Comparison of ENCODE assay signal across 1 cellular context in the genomic region with DNA sequence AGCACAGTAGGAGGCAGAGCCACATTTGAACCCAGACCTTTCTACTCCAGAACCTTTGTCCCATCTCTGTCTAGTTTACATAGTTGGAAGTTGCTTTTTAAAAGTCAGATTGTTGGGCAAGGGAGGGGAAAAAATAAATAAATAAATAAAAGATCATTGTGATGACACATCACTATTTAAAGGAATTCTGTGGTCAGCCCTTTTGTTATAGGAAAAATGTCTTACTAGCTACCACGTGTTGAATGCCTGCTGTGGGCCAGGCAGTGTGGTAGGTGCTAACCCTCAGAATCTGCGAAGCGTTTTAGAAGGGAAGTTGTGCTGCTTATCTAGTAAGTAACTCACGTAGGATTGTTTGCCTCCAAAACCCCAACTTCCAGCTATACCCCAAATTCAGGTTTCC.
TF ChIP-seq lines count a peak whose summit lies in the region.

No MANE protein-coding gene starts in this region.

TF ChIP-seq in HepG2, 621 proteins besides CTCF, POLR2A, EP300 and RAD21 (continued from another document):
- TF ChIP-seq, protein P1, sequence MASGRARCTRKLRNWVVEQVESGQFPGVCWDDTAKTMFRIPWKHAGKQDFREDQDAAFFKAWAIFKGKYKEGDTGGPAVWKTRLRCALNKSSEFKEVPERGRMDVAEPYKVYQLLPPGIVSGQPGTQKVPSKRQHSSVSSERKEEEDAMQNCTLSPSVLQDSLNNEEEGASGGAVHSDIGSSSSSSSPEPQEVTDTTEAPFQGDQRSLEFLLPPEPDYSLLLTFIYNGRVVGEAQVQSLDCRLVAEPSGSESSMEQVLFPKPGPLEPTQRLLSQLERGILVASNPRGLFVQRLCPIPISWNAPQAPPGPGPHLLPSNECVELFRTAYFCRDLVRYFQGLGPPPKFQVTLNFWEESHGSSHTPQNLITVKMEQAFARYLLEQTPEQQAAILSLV (CRISPR knock-in tag; IDR thresholded peaks at IDR 0.05; ENCODE audit: borderline replicate concordance): no peak
